ENCODE assay signal across 8 cellular contexts in the genomic region with DNA sequence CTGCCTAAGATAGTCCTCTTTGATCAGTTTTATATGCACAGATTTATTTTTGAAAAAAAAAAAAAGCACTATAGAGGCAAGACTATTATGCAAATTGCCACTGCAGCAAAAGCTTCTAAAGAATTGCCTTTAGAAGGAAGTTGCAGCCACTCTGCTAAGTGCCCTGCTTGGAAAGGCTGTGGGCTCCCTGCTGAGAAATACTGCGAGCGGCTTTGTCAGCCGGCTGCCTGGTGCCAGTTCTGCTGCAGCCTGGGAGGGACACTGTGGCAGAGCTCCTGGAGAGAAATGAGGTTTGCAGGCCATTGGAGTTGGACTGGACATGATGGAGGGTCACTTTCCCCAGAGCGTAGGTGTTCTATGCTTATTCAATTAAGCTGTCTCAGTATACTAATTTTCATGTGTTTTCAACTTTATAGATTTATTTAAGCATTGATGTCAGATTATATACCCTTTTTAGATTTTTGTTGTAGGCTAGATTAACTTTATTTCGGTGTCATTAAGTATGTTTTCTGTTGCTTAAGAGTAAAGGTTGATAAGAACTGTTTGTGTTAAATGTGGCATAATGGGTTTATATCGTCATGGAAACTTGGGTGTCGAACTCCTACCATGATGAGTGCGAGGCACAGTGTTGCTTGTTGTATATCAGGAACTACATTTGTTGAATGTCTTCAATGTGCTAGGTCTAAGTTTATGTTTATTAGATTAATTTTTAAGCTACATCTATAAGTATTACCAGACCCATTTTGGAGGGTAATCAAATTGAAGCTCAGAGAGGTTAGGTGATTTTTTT. TPM values are rescaled to one million over a fixed set of nuclear protein-coding genes. Genes with fewer than 3 reads are reported as not detected.
DNase-seq lines count a peak whose midpoint lies in the region; TF ChIP-seq lines count a peak whose summit lies in the region.

No MANE protein-coding gene starts in this region.

- H3K27me3 ChIP-seq in vagina = no peaks in the 10 kb centered on the region

- no peaks in the 10 kb centered on the region for H3K27me3 Mint-ChIP-seq in glutamatergic neuron (ENCODE audit: unreplicated experiment)
- H3K27me3 Mint-ChIP-seq in activated T-helper 1 cell treated with anti-CD3 and anti-CD28 coated beads, Interleukin-12 subunit alpha, Interleukin-12 subunit beta, Interleukin-2, Interleukin-4 antibody, amounts not matched to agents 30 ng/mL and 10 ng/mL and 1 ng/mL, durations not matched to agents 14 hours and 24 hours and 36 hours (ENCODE audit: insufficient read depth) = no peaks in the 10 kb centered on the region

- peaks cover 16 to 17% of the 10 kb centered on the region in 2 experiments; a peak in 2 of 3 replicates for H3K36me3 ChIP-seq in HEK293 (ENCODE audit: control insufficient read depth in 2 of 2, insufficient read depth in 1 of 2, low read length in 2 of 2)
- H3K36me3 ChIP-seq in vagina = peaks cover 0 to 4% of the 10 kb centered on the region in 2 donors

- peaks cover 3% of the 10 kb centered on the region for H3K9me3 Mint-ChIP-seq in glutamatergic neuron (ENCODE audit: unreplicated experiment)
- H3K9me3 Mint-ChIP-seq in activated T-helper 1 cell treated with anti-CD3 and anti-CD28 coated beads, Interleukin-12 subunit alpha, Interleukin-12 subunit beta, Interleukin-2, Interleukin-4 antibody, amounts not matched to agents 30 ng/mL and 10 ng/mL and 1 ng/mL, durations not matched to agents 14 hours and 24 hours and 36 hours = no peaks in the 10 kb centered on the region

- DNase-seq in NCI-H510A (lab: John Stamatoyannopoulos, UW) = peak; percentile 20
- peak; percentile 59 for DNase-seq in glutamatergic neuron
- peak; percentile 52 to 95 (median 72) for DNase-seq in posterior cingulate gyrus
- no peak for DNase-seq in activated T-helper 1 cell treated with anti-CD3 and anti-CD28 coated beads, Interleukin-12 subunit alpha, Interleukin-12 subunit beta, Interleukin-2, Interleukin-4 antibody, amounts not matched to agents 30 ng/mL and 10 ng/mL and 1 ng/mL, durations not matched to agents 14 hours and 24 hours and 36 hours (ENCODE audit: low spot score)
- no peak for DNase-seq in stimulated activated CD4-positive, alpha-beta T cell treated with anti-CD3 and anti-CD28 coated beads, Interleukin-4, amount 100 ng/mL, for 24 hours
- no peak for DNase-seq in RPMI8226
- DNase-seq in vagina (ENCODE audit: extremely low spot score in 2 of 2) = no peak

- intact Hi-C loops in posterior cingulate gyrus (cut with DNase I) = no loop called here
- intact Hi-C loops in activated T-helper 1 cell treated with anti-CD3 and anti-CD28 coated beads, Interleukin-12 subunit alpha, Interleukin-12 subunit beta, Interleukin-2, Interleukin-4 antibody, amounts not matched to agents 30 ng/mL and 10 ng/mL and 1 ng/mL, durations not matched to agents 14 hours and 24 hours and 36 hours (cut with micrococcal nuclease) = loop anchor here (10.0 kb wide), 1 partner anchor 844 kb away; a partner anchor contains a TSS
- intact Hi-C loops in vagina (cut with DNase I) = no loop called here

- H3K4me3 ChIP-seq in HEK293 (ENCODE audit: low read depth, low read length) (no peak overlapping the region), vagina (no peak overlapping the region)

- TF ChIP-seq POLR2A in vagina (IDR thresholded peaks at IDR 0.05) = no peak

- peaks cover 9% of the 10 kb centered on the region for H3K36me3 Mint-ChIP-seq in glutamatergic neuron (ENCODE audit: unreplicated experiment)
- H3K36me3 Mint-ChIP-seq in activated T-helper 1 cell treated with anti-CD3 and anti-CD28 coated beads, Interleukin-12 subunit alpha, Interleukin-12 subunit beta, Interleukin-2, Interleukin-4 antibody, amounts not matched to agents 30 ng/mL and 10 ng/mL and 1 ng/mL, durations not matched to agents 14 hours and 24 hours and 36 hours (ENCODE audit: low read depth) = peaks cover 23% of the 10 kb centered on the region

- H3K4me3 Mint-ChIP-seq in glutamatergic neuron (ENCODE audit: unreplicated experiment) = peak overlapping the region; percentile 25
- H3K4me3 Mint-ChIP-seq in activated T-helper 1 cell treated with anti-CD3 and anti-CD28 coated beads, Interleukin-12 subunit alpha, Interleukin-12 subunit beta, Interleukin-2, Interleukin-4 antibody, amounts not matched to agents 30 ng/mL and 10 ng/mL and 1 ng/mL, durations not matched to agents 14 hours and 24 hours and 36 hours = no peak overlapping the region

- TF ChIP-seq CTCF in HEK293 (tag by site-specific recombination; IDR thresholded peaks at IDR 0.05) (no peak), glutamatergic neuron (IDR thresholded peaks at IDR 0.05; ENCODE audit: partially characterized antibody, unreplicated experiment) (no peak), vagina (IDR thresholded peaks at IDR 0.05) (no peak)

- peaks cover 31% of the 10 kb centered on the region for H3K4me1 ChIP-seq in HEK293 (ENCODE audit: control insufficient read depth, insufficient read depth, low read length)
- H3K4me1 ChIP-seq in vagina = peaks cover 9% of the 10 kb centered on the region

- H3K9me3 ChIP-seq in HEK293 (ENCODE audit: control insufficient read depth, insufficient read depth, low read depth, low read length) (no peaks in the 10 kb centered on the region), vagina (no peaks in the 10 kb centered on the region)

- H3K27ac Mint-ChIP-seq in glutamatergic neuron (ENCODE audit: unreplicated experiment) = no peak overlapping the region
- no peak overlapping the region for H3K27ac Mint-ChIP-seq in activated T-helper 1 cell treated with anti-CD3 and anti-CD28 coated beads, Interleukin-12 subunit alpha, Interleukin-12 subunit beta, Interleukin-2, Interleukin-4 antibody, amounts not matched to agents 30 ng/mL and 10 ng/mL and 1 ng/mL, durations not matched to agents 14 hours and 24 hours and 36 hours

- CTCF ChIA-PET in HEK293 (lab: Yijun Ruan, JAX) = interaction anchor here (0.6 to 1.4 kb wide), 6 partner anchors 11 to 1214 kb away, joined by 3 to 4 read pairs (median 3); no protein-coding TSS in a partner anchor

- H3K27ac ChIP-seq in HEK293 (ENCODE audit: extremely low read depth, low read depth, low read length) (peak overlapping the region; percentile 43), vagina (no peak overlapping the region)

- peaks cover 14% of the 10 kb centered on the region for H3K4me1 Mint-ChIP-seq in glutamatergic neuron (ENCODE audit: low read depth, unreplicated experiment)
- H3K4me1 Mint-ChIP-seq in activated T-helper 1 cell treated with anti-CD3 and anti-CD28 coated beads, Interleukin-12 subunit alpha, Interleukin-12 subunit beta, Interleukin-2, Interleukin-4 antibody, amounts not matched to agents 30 ng/mL and 10 ng/mL and 1 ng/mL, durations not matched to agents 14 hours and 24 hours and 36 hours (ENCODE audit: low read depth) = peaks cover 18% of the 10 kb centered on the region

- POLR2A ChIA-PET in HEK293 (lab: Yijun Ruan, JAX) = no interaction called here

TF ChIP-seq in HEK293, 187 proteins besides CTCF, POLR2A, EP300 and RAD21 (continues in another document):
- TF ChIP-seq ZNF174 (tag by site-specific recombination; IDR thresholded peaks at IDR 0.05) (no peak), ZSCAN30 (tag by site-specific recombination; IDR thresholded peaks at IDR 0.05) (peak; percentile 88), GLI4 (tag by site-specific recombination; IDR thresholded peaks at IDR 0.05) (no peak), ZNF555 (tag by site-specific recombination; conservative IDR thresholded peaks at IDR 0.05) (no peak), ZNF548 (tag by site-specific recombination; IDR thresholded peaks at IDR 0.05) (no peak), WT1 (tag by site-specific recombination; IDR thresholded peaks at IDR 0.05) (peak; percentile 3; the same call in 1 of the 2 replicates), ZNF132 (tag by site-specific recombination; IDR thresholded peaks at IDR 0.05; ENCODE audit: borderline replicate concordance) (no peak), SCRT2 (tag by site-specific recombination; IDR thresholded peaks at IDR 0.05) (peak; percentile 76; the same call in 1 of the 2 replicates), ZNF2 (tag by site-specific recombination; IDR thresholded peaks at IDR 0.05) (0 out of 2 replicates have a peak, but pooled peaks have one; percentile 19), ZNF610 (tag by site-specific recombination; IDR thresholded peaks at IDR 0.05; ENCODE audit: borderline replicate concordance) (peak; percentile 94), ZNF146 (tag by site-specific recombination; IDR thresholded peaks at IDR 0.05) (no peak), ZNF155 (tag by site-specific recombination; IDR thresholded peaks at IDR 0.05) (no peak), ZNF23 (tag by site-specific recombination; IDR thresholded peaks at IDR 0.05; ENCODE audit: borderline replicate concordance) (no peak)
- TF ChIP-seq, protein P1, sequence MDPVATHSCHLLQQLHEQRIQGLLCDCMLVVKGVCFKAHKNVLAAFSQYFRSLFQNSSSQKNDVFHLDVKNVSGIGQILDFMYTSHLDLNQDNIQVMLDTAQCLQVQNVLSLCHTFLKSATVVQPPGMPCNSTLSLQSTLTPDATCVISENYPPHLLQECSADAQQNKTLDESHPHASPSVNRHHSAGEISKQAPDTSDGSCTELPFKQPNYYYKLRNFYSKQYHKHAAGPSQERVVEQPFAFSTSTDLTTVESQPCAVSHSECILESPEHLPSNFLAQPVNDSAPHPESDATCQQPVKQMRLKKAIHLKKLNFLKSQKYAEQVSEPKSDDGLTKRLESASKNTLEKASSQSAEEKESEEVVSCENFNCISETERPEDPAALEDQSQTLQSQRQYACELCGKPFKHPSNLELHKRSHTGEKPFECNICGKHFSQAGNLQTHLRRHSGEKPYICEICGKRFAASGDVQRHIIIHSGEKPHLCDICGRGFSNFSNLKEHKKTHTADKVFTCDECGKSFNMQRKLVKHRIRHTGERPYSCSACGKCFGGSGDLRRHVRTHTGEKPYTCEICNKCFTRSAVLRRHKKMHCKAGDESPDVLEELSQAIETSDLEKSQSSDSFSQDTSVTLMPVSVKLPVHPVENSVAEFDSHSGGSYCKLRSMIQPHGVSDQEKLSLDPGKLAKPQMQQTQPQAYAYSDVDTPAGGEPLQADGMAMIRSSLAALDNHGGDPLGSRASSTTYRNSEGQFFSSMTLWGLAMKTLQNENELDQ (tag by site-specific recombination; IDR thresholded peaks at IDR 0.05; ENCODE audit: low read depth) = no peak

RNA-seq across cellular contexts. Expression of a gene that starts 6.6 kb away (rescaled TPM):
- total RNA-seq in glutamatergic neuron (ENCODE audit: unreplicated experiment) = 29.0 TPM
- 22.1 and 27.5 TPM in 2 replicates for total RNA-seq in activated T-helper 1 cell treated with anti-CD3 and anti-CD28 coated beads, Interleukin-12 subunit alpha, Interleukin-12 subunit beta, Interleukin-2, Interleukin-4 antibody, amounts not matched to agents 30 ng/mL and 10 ng/mL and 1 ng/mL, durations not matched to agents 14 hours and 24 hours and 36 hours
- total RNA-seq in vagina = 13.5 TPM

RNA-seq across cellular contexts. Expression of a gene that starts 28.1 kb away (rescaled TPM):
- total RNA-seq in glutamatergic neuron (ENCODE audit: unreplicated experiment) = 7.5 TPM
- total RNA-seq in activated T-helper 1 cell treated with anti-CD3 and anti-CD28 coated beads, Interleukin-12 subunit alpha, Interleukin-12 subunit beta, Interleukin-2, Interleukin-4 antibody, amounts not matched to agents 30 ng/mL and 10 ng/mL and 1 ng/mL, durations not matched to agents 14 hours and 24 hours and 36 hours = 6.6 and 6.9 TPM in 2 replicates
- total RNA-seq in vagina = 11.3 TPM

Comparison
In these comparisons a context has a peak if more than half of its experiments do, and no peak if none do; other contexts are left out.
1. DNase-seq: peak in NCI-H510A (single experiment), glutamatergic neuron (single experiment) and posterior cingulate gyrus (10 of 10); none in activated T-helper 1 cell treated with anti-CD3 and anti-CD28 coated beads, Interleukin-12 subunit alpha, Interleukin-12 subunit beta, Interleukin-2, Interleukin-4 antibody, amounts not matched to agents 30 ng/mL and 10 ng/mL and 1 ng/mL, durations not matched to agents 14 hours and 24 hours and 36 hours (single experiment), stimulated activated CD4-positive, alpha-beta T cell treated with anti-CD3 and anti-CD28 coated beads, Interleukin-4, amount 100 ng/mL, for 24 hours (single experiment), RPMI8226 (single experiment) and vagina (0 of 2).